8 cellular contexts compared by ENCODE assay signal in genomic region chr12:112013601-112014402, GRCh38. TPM values are rescaled to one million over a fixed set of nuclear protein-coding genes. Genes with fewer than 3 reads are reported as not detected.
A peak's percentile ranks its signal among the peaks of the same experiment; 100 is the strongest.
DNase-seq lines count a peak whose midpoint lies in the region; ATAC-seq, FAIRE-seq and TF ChIP-seq lines count a peak whose summit lies in the region.

No MANE protein-coding gene starts in this region.

- H3K9ac ChIP-seq in GM12878 (ENCODE audit: control insufficient read depth, insufficient read depth, low read length) (peak overlapping the region; percentile 88), iPS-15b (ENCODE audit: low read depth, low read length) (peak overlapping the region; percentile 87), skeletal muscle tissue (ENCODE audit: low read depth in 1 of 3, low read length in 3 of 3) (peak overlapping the region; percentile 86 to 97 (median 88))

- TF ChIP-seq POLR2A in GM12878 (IDR thresholded peaks at IDR 0.05; ENCODE audit: low read depth, low read length) = peak; percentile 83

- H3K4me1 ChIP-seq in GM12878 (ENCODE audit: control insufficient read depth, insufficient read depth, low read length) (peaks cover 15% of the 10 kb centered on the region; the same call in 1 of the 2 replicates), iPS-15b (ENCODE audit: control insufficient read depth, insufficient read depth, low read length) (peaks cover 7% of the 10 kb centered on the region), skeletal muscle tissue (ENCODE audit: control insufficient read depth in 3 of 3, insufficient read depth in 3 of 3, low read length in 3 of 3) (peaks cover 24 to 45% (median 27%) of the 10 kb centered on the region in 3 donors)

- peaks cover 2% of the 10 kb centered on the region; the same call in 2 of the 3 replicates for H3K9me3 ChIP-seq in GM12878 (replicated peaks; ENCODE audit: control insufficient read depth, insufficient read depth, low read length)
- H3K9me3 ChIP-seq in iPS-15b (ENCODE audit: control insufficient read depth, insufficient read depth, low read length) = no peaks in the 10 kb centered on the region
- no peaks in the 10 kb centered on the region for H3K9me3 ChIP-seq in skeletal muscle tissue (ENCODE audit: control insufficient read depth in 3 of 3, low read length in 3 of 3)

- TF ChIP-seq EP300 in GM12878 (IDR thresholded peaks at IDR 0.05; ENCODE audit: borderline replicate concordance in 1 of 2, control insufficient read depth in 1 of 2, low read depth in 2 of 2, low read length in 2 of 2) = no peak

- FAIRE-seq in GM12878 (lab: Jason Lieb, UNC) = no peak

- POLR2A ChIA-PET in GM12878 (lab: Charles Lee) = interaction anchor here (0.5 to 2.8 kb wide), 23 partner anchors 10 to 244 kb away, joined by 3 to 17 read pairs (median 5); partner anchors contain the start of genes MAPKAPK5 and NAA25

- SMC1A ChIA-PET in GM12878 (lab: Charles Lee; ENCODE audit: uncharacterized antibody, unreplicated experiment) = interaction anchor here (0.6 to 5.4 kb wide), 23 partner anchors 10 to 184 kb away, joined by 3 to 51 read pairs (median 4); partner anchors contain the start of gene TRAFD1

- peak in 1 of 3 experiments; percentile 5; a peak in 1 of 6 replicates for TF ChIP-seq CTCF in GM12878 (IDR thresholded peaks at IDR 0.05 in 2 of 3, conservative IDR thresholded peaks at IDR 0.05 in 1 of 3; ENCODE audit: control insufficient read depth in 2 of 3, extremely low read depth in 1 of 3, insufficient read depth in 1 of 3, low read depth in 3 of 3, low read length in 3 of 3)

- peak overlapping the region; percentile 97 for H3K4me3 ChIP-seq in GM12878
- H3K4me3 ChIP-seq in iPS-15b (ENCODE audit: low read depth, low read length) = peak overlapping the region; percentile 97
- peak overlapping the region; percentile 87 to 98 (median 97) for H3K4me3 ChIP-seq in skeletal muscle tissue (ENCODE audit: low read length in 3 of 3)

- DNase-seq in GDM1 (lab: John Stamatoyannopoulos, UW) = peak; percentile 47
- peak; percentile 86 for DNase-seq in NCI-H1694 (lab: John Stamatoyannopoulos, UW)
- DNase-seq in T-helper 9 cell = peak; percentile 46
- DNase-seq in GM12878 (ENCODE audit: low read depth, low spot score) = peak; percentile 32

- H2AFZ ChIP-seq in GM12878 (ENCODE audit: control insufficient read depth, low read depth, low read length) = peak overlapping the region; percentile 81

- peaks cover 0 to 7% of the 10 kb centered on the region in 2 experiments; a peak in 2 of 4 replicates for H3K36me3 ChIP-seq in GM12878 (ENCODE audit: control insufficient read depth in 2 of 2, insufficient read depth in 2 of 2, low read length in 1 of 2)
- no peaks in the 10 kb centered on the region for H3K36me3 ChIP-seq in iPS-15b (ENCODE audit: control insufficient read depth, insufficient read depth, low read length)
- peaks cover 0 to 9% (median 6%) of the 10 kb centered on the region in 3 donors for H3K36me3 ChIP-seq in skeletal muscle tissue (ENCODE audit: control insufficient read depth in 3 of 3, insufficient read depth in 3 of 3, low read length in 3 of 3)

- TF ChIP-seq RAD21 in GM12878 (IDR thresholded peaks at IDR 0.05; ENCODE audit: insufficient read depth, low read depth, low read length) = no peak

- H3K27ac ChIP-seq in GM12878 (ENCODE audit: control insufficient read depth, insufficient read depth) (peak overlapping the region; percentile 97), skeletal muscle tissue (ENCODE audit: low read depth, low read length) (peak overlapping the region; percentile 97)

- BruUV-seq in GM12878 (replicated peaks; lab: Mats Ljungman, UMichigan) = no TSS peak

- no peaks in the 10 kb centered on the region; the same call in 1 of the 2 replicates for H4K20me1 ChIP-seq in GM12878 (ENCODE audit: control insufficient read depth, insufficient read depth)

- H3K27me3 ChIP-seq in GM12878 (replicated peaks in 1 of 2; ENCODE audit: control insufficient read depth in 2 of 2, insufficient read depth in 2 of 2, low read length in 1 of 2) = no peaks in the 10 kb centered on the region
- no peaks in the 10 kb centered on the region for H3K27me3 ChIP-seq in iPS-15b (ENCODE audit: control insufficient read depth, insufficient read depth, low read length)
- H3K27me3 ChIP-seq in skeletal muscle tissue (ENCODE audit: control insufficient read depth in 3 of 3, insufficient read depth in 3 of 3, low read length in 3 of 3) = no peaks in the 10 kb centered on the region

- intact Hi-C loops in GM12878 (cut with micrococcal nuclease; ENCODE audit: unreplicated experiment) = loop anchor here (1.0 to 10.0 kb wide), 4 partner anchors 20 to 371 kb away; partner anchors contain the start of genes HECTD4 and TRAFD1

- RAD21 ChIA-PET in GM12878 (lab: Charles Lee; ENCODE audit: unreplicated experiment) = interaction anchor here (0.6 to 4.0 kb wide), 27 partner anchors 10 to 536 kb away, joined by 3 to 61 read pairs (median 4); partner anchors contain the start of genes MAPKAPK5 and TRAFD1

- ATAC-seq in HG02763 (IDR thresholded peaks at IDR 0.05; ENCODE audit: unreplicated experiment) (peak; percentile 13), GM12878 (peak; percentile 72), HG03565 (IDR thresholded peaks at IDR 0.05; ENCODE audit: unreplicated experiment) (no peak)

- H3K4me2 ChIP-seq in GM12878 (ENCODE audit: control insufficient read depth, insufficient read depth) = peak overlapping the region; percentile 93

- H3K79me2 ChIP-seq in GM12878 (ENCODE audit: control insufficient read depth, insufficient read depth, low read length) = peaks cover 68% of the 10 kb centered on the region

- CTCF ChIA-PET in GM12878 (lab: Yijun Ruan, JAX) = interaction anchor here (0.5 to 5.4 kb wide), 24 partner anchors 10 to 553 kb away, joined by 3 to 40 read pairs (median 4); partner anchors contain the start of gene TRAFD1

- 3% methylated on average over 53 of the region's 54 CpGs for WGBS in GM12878 (ENCODE audit: insufficient coverage, insufficient replicate concordance, low lambda C conversion rate, missing lambda C conversion rate)

- in situ Hi-C loops in GM12878 (cut with MboI) = loop anchor here (5.0 kb wide), 1 partner anchor 67 kb away; no protein-coding TSS in a partner anchor

TF ChIP-seq in GM12878, 131 proteins besides CTCF, POLR2A, EP300 and RAD21 (continues in another document):
- TF ChIP-seq POLR2AphosphoS5 (IDR thresholded peaks at IDR 0.05; ENCODE audit: low read length) (peak; percentile 86), ZZZ3 (IDR thresholded peaks at IDR 0.05; ENCODE audit: control insufficient read depth, insufficient read length, low read depth) (no peak), MAX (IDR thresholded peaks at IDR 0.05; ENCODE audit: low read depth, low read length) (0 out of 2 replicates have a peak, but pooled peaks have one; percentile 15), GABPA (IDR thresholded peaks at IDR 0.05; ENCODE audit: low read depth) (no peak), EED (IDR thresholded peaks at IDR 0.05; ENCODE audit: low read depth) (0 out of 2 replicates have a peak, but pooled peaks have one; percentile 15)

RNA-seq across cellular contexts. Expression of gene ERP29, which starts 0.6 kb away (rescaled TPM):
- total RNA-seq in GM12878 (2013; cell fraction: nucleolus; rRNA removed) = 40.7 and 48.7 TPM in 2 replicates
- total RNA-seq in GM12878 (2014; rRNA removed) = 43.9 and 46.7 TPM in 2 replicates
- total RNA-seq in GM12878 (2014; rRNA removed; fragmentation: Illumina TruSeq; extraction: Trizol) = 127 and 141 TPM in 2 replicates
- 97.8 and 102 TPM in 2 replicates for total RNA-seq in GM12878 (2021)
- 75.1 TPM for polyA plus RNA-seq in GM12878 (2011; ENCODE audit: low read depth)
- polyA plus RNA-seq in GM12878 (2011; rRNA removed) = 146 and 157 TPM in 2 replicates
- polyA plus RNA-seq in GM12878 (2011; cell fraction: cytosol; rRNA removed) = 88.1 and 112 TPM in 2 replicates
- polyA plus RNA-seq in GM12878 (2011; cell fraction: nucleus; rRNA removed) = 49.8 and 50.8 TPM in 2 replicates
- 106 and 152 TPM in 2 replicates for polyA plus RNA-seq in GM12878 (2012)
- 59.9 and 106 TPM in 2 replicates for polyA plus RNA-seq in GM12878 (2014; fragmentation: Illumina TruSeq; extraction: Trizol)
- 100 to 1,000 TPM in 1 of 2 experiments, 10 to 100 TPM in 1; 47.1 to 119 TPM for polyA plus RNA-seq in GM12878 (2014; fragmentation: Nextera tagmentation; extraction: Ambion mirVana)
- polyA plus RNA-seq in GM12878 (2014; rRNA removed) = 115 and 127 TPM in 2 replicates
- 100 to 1,000 TPM; 103 to 107 TPM for polyA plus RNA-seq in GM12878 (2016; fragmentation: Nextera tagmentation; extraction: Ambion mirVana)
- polyA minus RNA-seq in GM12878 (2011; rRNA and poly(A)+ RNA removed) = 41.3 and 60.9 TPM in 2 replicates
- 22.9 and 26.9 TPM in 2 replicates for polyA minus RNA-seq in GM12878 (2011; cell fraction: cytosol; rRNA and poly(A)+ RNA removed)
- 13.1 and 18.3 TPM in 2 replicates for polyA minus RNA-seq in GM12878 (2011; cell fraction: nucleus; rRNA and poly(A)+ RNA removed)
- 46.4 TPM for total RNA-seq in skeletal muscle tissue

RNA-seq across cellular contexts. Expression of gene TMEM116, which starts 0.8 kb away (rescaled TPM):
- total RNA-seq in GM12878 (2013; cell fraction: nucleolus; rRNA removed) = 33.3 and 36.8 TPM in 2 replicates
- total RNA-seq in GM12878 (2014; rRNA removed) = 6.0 and 7.2 TPM in 2 replicates
- total RNA-seq in GM12878 (2014; rRNA removed; fragmentation: Illumina TruSeq; extraction: Trizol) = 8.9 and 9.2 TPM in 2 replicates
- 5.5 and 6.0 TPM in 2 replicates for total RNA-seq in GM12878 (2021)
- polyA plus RNA-seq in GM12878 (2011; ENCODE audit: low read depth) = 5.5 TPM
- 25.7 and 31.0 TPM in 2 replicates for polyA plus RNA-seq in GM12878 (2011; rRNA removed)
- polyA plus RNA-seq in GM12878 (2011; cell fraction: cytosol; rRNA removed) = 24.2 and 25.7 TPM in 2 replicates
- polyA plus RNA-seq in GM12878 (2011; cell fraction: nucleus; rRNA removed) = 13.8 and 16.2 TPM in 2 replicates
- polyA plus RNA-seq in GM12878 (2012) = 6.6 and 7.2 TPM in 2 replicates
- 7.6 and 7.8 TPM in 2 replicates for polyA plus RNA-seq in GM12878 (2014; fragmentation: Illumina TruSeq; extraction: Trizol)
- polyA plus RNA-seq in GM12878 (2014; fragmentation: Nextera tagmentation; extraction: Ambion mirVana) = 10 to 100 TPM in 1 of 2 experiments, 1 to 10 TPM in 1; 7.9 to 13.5 TPM
- polyA plus RNA-seq in GM12878 (2014; rRNA removed) = 7.7 and 8.0 TPM in 2 replicates
- polyA plus RNA-seq in GM12878 (2016; fragmentation: Nextera tagmentation; extraction: Ambion mirVana) = 10 to 100 TPM; 10.9 to 13.0 TPM
- 17.7 and 21.4 TPM in 2 replicates for polyA minus RNA-seq in GM12878 (2011; rRNA and poly(A)+ RNA removed)
- polyA minus RNA-seq in GM12878 (2011; cell fraction: cytosol; rRNA and poly(A)+ RNA removed) = 6.1 and 9.0 TPM in 2 replicates
- 15.1 and 30.0 TPM in 2 replicates for polyA minus RNA-seq in GM12878 (2011; cell fraction: nucleus; rRNA and poly(A)+ RNA removed)
- total RNA-seq in skeletal muscle tissue = 37.6 TPM

Comparison
In these comparisons a context has a peak if more than half of its experiments do, and no peak if none do; other contexts are left out.
1. DNase-seq: peak in every context shown above with its lines; median percentile 86 in NCI-H1694; 47 in GDM1; 46 in T-helper 9 cell; 32 in GM12878.